ENCODE assay signal across 1 cellular context in the genomic region with DNA sequence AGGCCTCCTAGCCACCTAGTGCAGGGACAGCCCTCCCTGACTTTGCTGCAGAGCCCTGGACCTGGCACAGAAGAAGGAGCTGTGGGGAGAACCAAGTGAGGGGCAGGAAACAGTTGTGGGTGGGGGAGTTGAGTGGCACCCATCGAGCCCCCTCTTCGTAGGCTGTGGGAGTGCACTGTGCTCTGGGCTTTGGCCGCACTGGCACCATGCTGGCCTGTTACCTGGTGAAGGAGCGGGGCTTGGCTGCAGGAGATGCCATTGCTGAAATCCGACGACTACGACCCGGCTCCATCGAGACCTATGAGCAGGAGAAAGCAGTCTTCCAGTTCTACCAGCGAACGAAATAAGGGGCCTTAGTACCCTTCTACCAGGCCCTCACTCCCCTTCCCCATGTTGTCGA.
TF ChIP-seq lines count a peak whose summit lies in the region.

No MANE protein-coding gene starts in this region.

TF ChIP-seq in A549, 52 proteins besides CTCF, POLR2A, EP300 and RAD21:
- TF ChIP-seq SMC3 (IDR thresholded peaks at IDR 0.05) (no peak), HOXB13 (CRISPR knock-in tag; IDR thresholded peaks at IDR 0.05; ENCODE audit: low read depth) (no peak), TP53 (CRISPR knock-in tag; IDR thresholded peaks at IDR 0.05) (no peak), GATA3 (IDR thresholded peaks at IDR 0.05; ENCODE audit: borderline replicate concordance) (no peak), RFX5 (IDR thresholded peaks at IDR 0.05) (no peak), CEBPB (IDR thresholded peaks at IDR 0.05) (no peak), NR3C1 (IDR thresholded peaks at IDR 0.05) (no peak), MAFK (IDR thresholded peaks at IDR 0.05; ENCODE audit: partially characterized antibody) (no peak), ZFP36 (IDR thresholded peaks at IDR 0.05; ENCODE audit: borderline replicate concordance, partially characterized antibody) (no peak), CBX2 (IDR thresholded peaks at IDR 0.05; ENCODE audit: borderline replicate concordance, low read depth) (no peak), HOXA7 (CRISPR knock-in tag; IDR thresholded peaks at IDR 0.05) (no peak), MYC (IDR thresholded peaks at IDR 0.05; ENCODE audit: borderline replicate concordance, low read length) (no peak), CBX8 (IDR thresholded peaks at IDR 0.05) (no peak), RNF2 (IDR thresholded peaks at IDR 0.05; ENCODE audit: borderline replicate concordance, low read depth) (no peak), JUNB (IDR thresholded peaks at IDR 0.05) (no peak), HDAC2 (IDR thresholded peaks at IDR 0.05) (no peak)
- TF ChIP-seq, protein P1, sequence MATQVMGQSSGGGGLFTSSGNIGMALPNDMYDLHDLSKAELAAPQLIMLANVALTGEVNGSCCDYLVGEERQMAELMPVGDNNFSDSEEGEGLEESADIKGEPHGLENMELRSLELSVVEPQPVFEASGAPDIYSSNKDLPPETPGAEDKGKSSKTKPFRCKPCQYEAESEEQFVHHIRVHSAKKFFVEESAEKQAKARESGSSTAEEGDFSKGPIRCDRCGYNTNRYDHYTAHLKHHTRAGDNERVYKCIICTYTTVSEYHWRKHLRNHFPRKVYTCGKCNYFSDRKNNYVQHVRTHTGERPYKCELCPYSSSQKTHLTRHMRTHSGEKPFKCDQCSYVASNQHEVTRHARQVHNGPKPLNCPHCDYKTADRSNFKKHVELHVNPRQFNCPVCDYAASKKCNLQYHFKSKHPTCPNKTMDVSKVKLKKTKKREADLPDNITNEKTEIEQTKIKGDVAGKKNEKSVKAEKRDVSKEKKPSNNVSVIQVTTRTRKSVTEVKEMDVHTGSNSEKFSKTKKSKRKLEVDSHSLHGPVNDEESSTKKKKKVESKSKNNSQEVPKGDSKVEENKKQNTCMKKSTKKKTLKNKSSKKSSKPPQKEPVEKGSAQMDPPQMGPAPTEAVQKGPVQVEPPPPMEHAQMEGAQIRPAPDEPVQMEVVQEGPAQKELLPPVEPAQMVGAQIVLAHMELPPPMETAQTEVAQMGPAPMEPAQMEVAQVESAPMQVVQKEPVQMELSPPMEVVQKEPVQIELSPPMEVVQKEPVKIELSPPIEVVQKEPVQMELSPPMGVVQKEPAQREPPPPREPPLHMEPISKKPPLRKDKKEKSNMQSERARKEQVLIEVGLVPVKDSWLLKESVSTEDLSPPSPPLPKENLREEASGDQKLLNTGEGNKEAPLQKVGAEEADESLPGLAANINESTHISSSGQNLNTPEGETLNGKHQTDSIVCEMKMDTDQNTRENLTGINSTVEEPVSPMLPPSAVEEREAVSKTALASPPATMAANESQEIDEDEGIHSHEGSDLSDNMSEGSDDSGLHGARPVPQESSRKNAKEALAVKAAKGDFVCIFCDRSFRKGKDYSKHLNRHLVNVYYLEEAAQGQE (IDR thresholded peaks at IDR 0.05), result no peak
- TF ChIP-seq, protein P2, sequence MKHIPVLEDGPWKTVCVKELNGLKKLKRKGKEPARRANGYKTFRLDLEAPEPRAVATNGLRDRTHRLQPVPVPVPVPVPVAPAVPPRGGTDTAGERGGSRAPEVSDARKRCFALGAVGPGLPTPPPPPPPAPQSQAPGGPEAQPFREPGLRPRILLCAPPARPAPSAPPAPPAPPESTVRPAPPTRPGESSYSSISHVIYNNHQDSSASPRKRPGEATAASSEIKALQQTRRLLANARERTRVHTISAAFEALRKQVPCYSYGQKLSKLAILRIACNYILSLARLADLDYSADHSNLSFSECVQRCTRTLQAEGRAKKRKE (CRISPR knock-in tag; IDR thresholded peaks at IDR 0.05; ENCODE audit: low read depth), result no peak
- TF ChIP-seq, protein P3, sequence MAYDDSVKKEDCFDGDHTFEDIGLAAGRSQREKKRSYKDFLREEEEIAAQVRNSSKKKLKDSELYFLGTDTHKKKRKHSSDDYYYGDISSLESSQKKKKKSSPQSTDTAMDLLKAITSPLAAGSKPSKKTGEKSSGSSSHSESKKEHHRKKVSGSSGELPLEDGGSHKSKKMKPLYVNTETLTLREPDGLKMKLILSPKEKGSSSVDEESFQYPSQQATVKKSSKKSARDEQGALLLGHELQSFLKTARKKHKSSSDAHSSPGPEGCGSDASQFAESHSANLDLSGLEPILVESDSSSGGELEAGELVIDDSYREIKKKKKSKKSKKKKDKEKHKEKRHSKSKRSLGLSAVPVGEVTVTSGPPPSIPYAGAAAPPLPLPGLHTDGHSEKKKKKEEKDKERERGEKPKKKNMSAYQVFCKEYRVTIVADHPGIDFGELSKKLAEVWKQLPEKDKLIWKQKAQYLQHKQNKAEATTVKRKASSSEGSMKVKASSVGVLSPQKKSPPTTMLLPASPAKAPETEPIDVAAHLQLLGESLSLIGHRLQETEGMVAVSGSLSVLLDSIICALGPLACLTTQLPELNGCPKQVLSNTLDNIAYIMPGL (CRISPR knock-in tag; IDR thresholded peaks at IDR 0.05; ENCODE audit: borderline replicate concordance), result no peak
- TF ChIP-seq, protein P4, sequence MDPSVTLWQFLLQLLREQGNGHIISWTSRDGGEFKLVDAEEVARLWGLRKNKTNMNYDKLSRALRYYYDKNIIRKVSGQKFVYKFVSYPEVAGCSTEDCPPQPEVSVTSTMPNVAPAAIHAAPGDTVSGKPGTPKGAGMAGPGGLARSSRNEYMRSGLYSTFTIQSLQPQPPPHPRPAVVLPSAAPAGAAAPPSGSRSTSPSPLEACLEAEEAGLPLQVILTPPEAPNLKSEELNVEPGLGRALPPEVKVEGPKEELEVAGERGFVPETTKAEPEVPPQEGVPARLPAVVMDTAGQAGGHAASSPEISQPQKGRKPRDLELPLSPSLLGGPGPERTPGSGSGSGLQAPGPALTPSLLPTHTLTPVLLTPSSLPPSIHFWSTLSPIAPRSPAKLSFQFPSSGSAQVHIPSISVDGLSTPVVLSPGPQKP (IDR thresholded peaks at IDR 0.05; ENCODE audit: low read depth, low read length), result no peak
